Comparison of ENCODE assay signal across 12 cellular contexts in genomic region chr10:133528296-133528844, GRCh38. TPM values are rescaled to one million over a fixed set of nuclear protein-coding genes. Genes with fewer than 3 reads are reported as not detected.
DNase-seq lines count a peak whose midpoint lies in the region; ATAC-seq, FAIRE-seq and TF ChIP-seq lines count a peak whose summit lies in the region.
"Had no signal": no experiment of that assay in that cellular context is flagged by ENCODE, and none has a peak within 500 bp of the region (broad histone marks: within the 10 kb centered on the region; RNA-seq: fewer than 3 reads in every experiment).

No MANE protein-coding gene starts in this region.

- intact Hi-C loops in Calu3 (cut with micrococcal nuclease; ENCODE audit: unreplicated experiment) (no loop called here), heart left ventricle (cut with DNase I) (loop anchor here in 1 of 10 donors (10.0 kb wide), 1 partner anchor 204 kb away; no protein-coding TSS in a partner anchor), sigmoid colon (cut with DNase I) (no loop called here)

- no peaks in the 10 kb centered on the region for H3K36me3 ChIP-seq in heart left ventricle
- peaks cover 0 to 7% (median 0%) of the 10 kb centered on the region in 4 donors for H3K36me3 ChIP-seq in sigmoid colon

- peaks cover 6% of the 10 kb centered on the region for H3K4me1 Mint-ChIP-seq in Calu3 (ENCODE audit: low read depth, unreplicated experiment)
- H3K4me1 Mint-ChIP-seq: brain had no signal

- H3K27ac ChIP-seq in heart left ventricle (no peak overlapping the region), sigmoid colon (no peak overlapping the region)

- H3K4me1 ChIP-seq in heart left ventricle, result peaks cover 0 to 26% (median 12%) of the 10 kb centered on the region in 12 donors
- H3K4me1 ChIP-seq in sigmoid colon, result peaks cover 0 to 23% (median 18%) of the 10 kb centered on the region in 4 donors

- WGBS in heart left ventricle, 4 donors, result 2 to 53% (median 9%) methylated on average over 22 to 50 of the region's 50 CpGs
- WGBS in sigmoid colon, 2 donors, result 6 to 7% methylated on average over 50 of the region's 50 CpGs

- H3K9me3 ChIP-seq in heart left ventricle, result peaks cover 0 to 14% (median 9%) of the 10 kb centered on the region in 12 donors
- peaks cover 0 to 4% (median 3%) of the 10 kb centered on the region in 4 donors for H3K9me3 ChIP-seq in sigmoid colon

- no peak for TF ChIP-seq EP300 in sigmoid colon (IDR thresholded peaks at IDR 0.05)

- no peaks in the 10 kb centered on the region for H3K9me3 Mint-ChIP-seq in Calu3 (ENCODE audit: low read depth, unreplicated experiment)

- TF ChIP-seq CTCF in Calu3 (IDR thresholded peaks at IDR 0.05; ENCODE audit: unreplicated experiment) (no peak), heart left ventricle (IDR thresholded peaks at IDR 0.05) (no peak), sigmoid colon (IDR thresholded peaks at IDR 0.05) (no peak)

- H3K27me3 ChIP-seq in heart left ventricle (peaks cover 13 to 77% (median 39%) of the 10 kb centered on the region in 9 donors), sigmoid colon (peaks cover 13 to 47% (median 31%) of the 10 kb centered on the region in 3 donors)

- DNase-seq in Calu3, result no peak
- peak; percentile 18 for DNase-seq in SK-N-DZ (ENCODE audit: low spot score)
- no peak for DNase-seq in heart left ventricle
- no peak for DNase-seq in sigmoid colon
- no peak for DNase-seq in Ammon's horn (ENCODE audit: low spot score)
- DNase-seq in activated CD4-positive, alpha-beta T cell treated with anti-CD3 and anti-CD28 coated beads, Interleukin-2, amount 50 U/mL, for 48 hours, result no peak
- no peak for DNase-seq in H54 (ENCODE audit: insufficient read length, low spot score)
- DNase-seq: SIG-M5; stimulated activated CD4-positive, alpha-beta T cell treated with anti-CD3 and anti-CD28 coated beads, Interleukin-4, amount 100 ng/mL, for 1 hour had no signal

- peak overlapping the region; percentile 71 for H3K4me3 Mint-ChIP-seq in Calu3 (ENCODE audit: low read depth, unreplicated experiment)

- ATAC-seq in heart left ventricle, result peak in 2 of 4 donors; percentile 7 to 21
- ATAC-seq in HG03354 (IDR thresholded peaks at IDR 0.05; ENCODE audit: poor library complexity, severe bottlenecking, unreplicated experiment), result no peak

- H3K4me3 ChIP-seq in heart left ventricle, result peak overlapping the region; percentile 1 to 52 (median 30)
- peak overlapping the region in 3 of 4 donors; percentile 20 to 32 (median 29) for H3K4me3 ChIP-seq in sigmoid colon

- TF ChIP-seq POLR2A in heart left ventricle (IDR thresholded peaks at IDR 0.05) (no peak), sigmoid colon (IDR thresholded peaks at IDR 0.05) (no peak), H54 (IDR thresholded peaks at IDR 0.05; ENCODE audit: low read depth, low read length) (no peak)

- no TSS peak for BruUV-seq in Calu3 (replicated peaks; lab: Mats Ljungman, UMichigan)

- no peaks in the 10 kb centered on the region for H3K27me3 Mint-ChIP-seq in Calu3 (ENCODE audit: unreplicated experiment)

- H3K36me3 Mint-ChIP-seq in Calu3 (ENCODE audit: insufficient read depth, unreplicated experiment), result peaks cover 17% of the 10 kb centered on the region
- H3K36me3 Mint-ChIP-seq: brain had no signal

- H3K27ac Mint-ChIP-seq in Calu3 (ENCODE audit: unreplicated experiment), result no peak overlapping the region

- FAIRE-seq in H54 (lab: Jason Lieb, UNC), result no peak
- FAIRE-seq: frontal cortex had no signal

- CTCF ChIA-PET in Calu3 (lab: Charles Lee), result no interaction called here

RNA-seq across cellular contexts. Expression of gene CYP2E1, which starts 1.2 kb away (rescaled TPM):
- total RNA-seq in Calu3 (2022) (1.7 and 3.5 TPM in 2 replicates), heart left ventricle (1 to 10 TPM in 4 of 9 donors, under 1 TPM in 3, not detected in 2; 0.77 to 2.2 (median 1.1) TPM), sigmoid colon (1 to 10 TPM; 1.2 to 7.2 (median 4.5) TPM)
- polyA plus RNA-seq in SK-N-DZ (2014; cell fraction: cytosol; rRNA removed), result 2.3 and 4.3 TPM in 2 replicates
- 20.8 and 26.3 TPM in 2 replicates for polyA plus RNA-seq in SK-N-DZ (2014; cell fraction: nucleus; rRNA removed)
- polyA plus RNA-seq in heart left ventricle (under 1 TPM; 0.43 to 0.46 TPM), sigmoid colon (under 1 TPM in 1 of 3 donors, not detected in 2; 0.66 TPM)

RNA-seq across cellular contexts. Expression of gene SYCE1, which starts 37.0 kb away (rescaled TPM):
- total RNA-seq in Calu3 (2022) (not detected in 2 replicates), heart left ventricle (under 1 TPM in 3 of 9 donors, not detected in 6; 0.32 to 0.39 (median 0.37) TPM), sigmoid colon (1 to 10 TPM in 1 of 4 donors, not detected in 3; 6.1 TPM)
- polyA plus RNA-seq in SK-N-DZ (2014; cell fraction: cytosol; rRNA removed), result not detected in 2 replicates
- not detected in 2 replicates for polyA plus RNA-seq in SK-N-DZ (2014; cell fraction: nucleus; rRNA removed)
- polyA plus RNA-seq in heart left ventricle (under 1 TPM in 1 of 2 donors, not detected in 1; 0.23 TPM), sigmoid colon (1 to 10 TPM in 1 of 3 donors, under 1 TPM in 1, not detected in 1; 0.15 to 1.2 TPM)
